In the genomic region with DNA sequence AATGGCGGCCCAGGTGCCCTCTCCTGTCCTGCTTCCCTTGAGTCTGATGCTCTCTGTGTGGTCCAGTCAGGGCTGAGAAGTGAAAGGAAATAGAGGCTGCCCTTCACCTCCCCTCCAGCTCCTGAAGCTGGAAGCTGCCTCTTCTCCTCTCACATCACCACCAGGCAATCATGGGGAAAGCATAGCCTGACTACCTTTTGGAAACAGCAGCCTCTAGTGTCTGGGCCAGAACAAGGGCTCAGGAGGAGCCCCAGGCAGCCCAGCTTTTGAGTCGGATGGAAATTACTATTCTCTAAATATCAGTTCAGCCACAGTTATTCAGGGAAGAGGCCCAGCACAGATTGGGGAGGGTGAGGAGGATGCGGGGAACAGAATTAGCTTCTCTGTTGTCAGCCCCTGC, we compare ENCODE assay signal across 26 cellular contexts. TPM values are rescaled to one million over a fixed set of nuclear protein-coding genes. Genes with fewer than 3 reads are reported as not detected.
DNase-seq lines count a peak whose midpoint lies in the region; ATAC-seq, FAIRE-seq and TF ChIP-seq lines count a peak whose summit lies in the region.
"Had no signal": no experiment of that assay in that cellular context is flagged by ENCODE, and none has a peak within 500 bp of the region (broad histone marks: within the 10 kb centered on the region; RNA-seq: fewer than 3 reads in every experiment).

No MANE protein-coding gene starts in this region.

- H3K27ac ChIP-seq in HepG2 (ENCODE audit: extremely low read length, insufficient read depth, low read length) (no peak overlapping the region), right lobe of liver (no peak overlapping the region), PC-3 (ENCODE audit: low read length) (no peak overlapping the region), endodermal cell (ENCODE audit: low read depth, low read length) (no peak overlapping the region), prostate gland (no peak overlapping the region), substantia nigra (ENCODE audit: low read depth, low read length, poor library complexity, severe bottlenecking) (no peak overlapping the region), sigmoid colon (no peak overlapping the region)
- H3K27ac ChIP-seq: colonic mucosa, hepatocyte, ovary, vagina had no signal

- H3K4me1 ChIP-seq in HepG2 (ENCODE audit: insufficient read depth, low read length) = no peaks in the 10 kb centered on the region
- no peaks in the 10 kb centered on the region for H3K4me1 ChIP-seq in right lobe of liver
- no peaks in the 10 kb centered on the region for H3K4me1 ChIP-seq in PC-3 (ENCODE audit: insufficient read depth, low read length)
- no peaks in the 10 kb centered on the region for H3K4me1 ChIP-seq in endodermal cell (ENCODE audit: control insufficient read depth, insufficient read depth, low read length)
- no peaks in the 10 kb centered on the region for H3K4me1 ChIP-seq in prostate gland (replicated peaks)
- H3K4me1 ChIP-seq in sigmoid colon = no peaks in the 10 kb centered on the region
- H3K4me1 ChIP-seq: colonic mucosa, vagina had no signal

- ATAC-seq in HepG2 (peak; percentile 63), right lobe of liver (no peak), PC-3 (peak; percentile 62)
- ATAC-seq: naive thymus-derived CD8-positive, alpha-beta T cell had no signal

- no peaks in the 10 kb centered on the region for H3K9me3 Mint-ChIP-seq in endodermal cell
- H3K9me3 Mint-ChIP-seq: CD4-positive, alpha-beta T cell had no signal

- H3K36me3 ChIP-seq in HepG2 (replicated peaks in 1 of 2; ENCODE audit: control insufficient read depth in 1 of 2, insufficient read depth in 2 of 2, low read length in 2 of 2) = no peaks in the 10 kb centered on the region
- H3K36me3 ChIP-seq in right lobe of liver = no peaks in the 10 kb centered on the region
- H3K36me3 ChIP-seq in PC-3 (ENCODE audit: low read depth, low read length) = no peaks in the 10 kb centered on the region
- no peaks in the 10 kb centered on the region for H3K36me3 ChIP-seq in endodermal cell (ENCODE audit: control insufficient read depth, insufficient read depth, low read length)
- no peaks in the 10 kb centered on the region for H3K36me3 ChIP-seq in prostate gland
- no peaks in the 10 kb centered on the region for H3K36me3 ChIP-seq in sigmoid colon
- H3K36me3 ChIP-seq: colonic mucosa, ovary, vagina had no signal

- no peaks in the 10 kb centered on the region for H4K20me1 ChIP-seq in HepG2 (ENCODE audit: insufficient read depth, low read length)
- no peaks in the 10 kb centered on the region for H4K20me1 ChIP-seq in PC-3 (ENCODE audit: low read length)

- no peak overlapping the region for H3K27ac Mint-ChIP-seq in endodermal cell
- H3K27ac Mint-ChIP-seq: activated B cell treated with CpG ODN at 0.5 μM for 24 hours; CD4-positive, alpha-beta T cell; T-helper 1 cell treated with Interleukin-12 subunit alpha and Interleukin-12 subunit beta and Interleukin-4 antibody, amounts not matched to agents 30 μg/mL and 1 μg/mL, for 36 hours had no signal

- H3K4me2 ChIP-seq in HepG2 (ENCODE audit: low read depth, low read length) (no peak overlapping the region), PC-3 (ENCODE audit: low read length) (no peak overlapping the region)
- H3K4me2 ChIP-seq: hepatocyte had no signal

- H3K4me3 Mint-ChIP-seq in endodermal cell = no peak overlapping the region
- H3K4me3 Mint-ChIP-seq: activated B cell treated with CpG ODN at 0.5 μM for 24 hours; brain; CD4-positive, alpha-beta T cell; naive thymus-derived CD8-positive, alpha-beta T cell; T-helper 1 cell treated with Interleukin-12 subunit alpha and Interleukin-12 subunit beta and Interleukin-4 antibody, amounts not matched to agents 30 μg/mL and 1 μg/mL, for 36 hours had no signal

- WGBS in HepG2 (ENCODE audit: low lambda C conversion rate) = 0% methylated on average over 1 of the region's 3 CpGs
- WGBS in right lobe of liver (ENCODE audit: insufficient coverage, low coverage, low lambda C conversion rate, missing lambda C conversion rate) = 50% methylated on average over 1 of the region's 3 CpGs
- 86% methylated on average over 2 to 3 of the region's 3 CpGs for WGBS in endodermal cell (ENCODE audit: insufficient coverage in 1 of 2, insufficient read length in 1 of 2), 2 experiments
- WGBS in prostate gland = 85% methylated on average over 3 of the region's 3 CpGs
- WGBS in sigmoid colon, 2 donors = 78 to 82% methylated on average over 3 of the region's 3 CpGs

- TF ChIP-seq RAD21 in HepG2 (CRISPR knock-in tag; IDR thresholded peaks at IDR 0.05) = no peak

- no peak overlapping the region for H3K9ac ChIP-seq in HepG2 (ENCODE audit: insufficient read depth, low read depth, low read length)
- H3K9ac ChIP-seq in PC-3 (ENCODE audit: low read length) = no peak overlapping the region
- H3K9ac ChIP-seq in endodermal cell (ENCODE audit: extremely low read depth, low read length, poor library complexity, severe bottlenecking) = no peak overlapping the region

- TF ChIP-seq EP300 in HepG2 (IDR thresholded peaks at IDR 0.05; ENCODE audit: low read depth in 2 of 2, low read length in 2 of 2) (no peak), HepG2 (CRISPR knock-in tag; IDR thresholded peaks at IDR 0.05; ENCODE audit: borderline replicate concordance) (no peak), sigmoid colon (IDR thresholded peaks at IDR 0.05) (no peak)

- no peak for TF ChIP-seq CTCF in HepG2 (CRISPR knock-in tag; IDR thresholded peaks at IDR 0.05)
- TF ChIP-seq CTCF in right lobe of liver (IDR thresholded peaks at IDR 0.05) = no peak
- TF ChIP-seq CTCF in PC-3 (conservative IDR thresholded peaks at IDR 0.05; ENCODE audit: low read depth, low read length) = peak; percentile 33; the same call in 1 of the 2 replicates
- peak; percentile 56 for TF ChIP-seq CTCF in endodermal cell (conservative IDR thresholded peaks at IDR 0.05)
- TF ChIP-seq CTCF in prostate gland (IDR thresholded peaks at IDR 0.05) = no peak
- TF ChIP-seq CTCF in sigmoid colon (IDR thresholded peaks at IDR 0.05) = no peak

- H3K79me2 ChIP-seq in HepG2 (ENCODE audit: insufficient read depth, low read length) = no peaks in the 10 kb centered on the region
- no peaks in the 10 kb centered on the region for H3K79me2 ChIP-seq in PC-3 (ENCODE audit: low read length)
- H3K79me2 ChIP-seq: hepatocyte had no signal

- BruUV-seq in HepG2 (replicated peaks; lab: Mats Ljungman, UMichigan) = no TSS peak
- BruUV-seq in PC-3 (replicated peaks; lab: Mats Ljungman, UMichigan) = no TSS peak

- no peaks in the 10 kb centered on the region for H3K9me3 ChIP-seq in HepG2 (ENCODE audit: low read length)
- H3K9me3 ChIP-seq in right lobe of liver = no peaks in the 10 kb centered on the region
- no peaks in the 10 kb centered on the region for H3K9me3 ChIP-seq in PC-3 (ENCODE audit: low read length)
- H3K9me3 ChIP-seq in endodermal cell (ENCODE audit: control insufficient read depth, low read length) = no peaks in the 10 kb centered on the region
- no peaks in the 10 kb centered on the region for H3K9me3 ChIP-seq in prostate gland
- no peaks in the 10 kb centered on the region for H3K9me3 ChIP-seq in sigmoid colon
- H3K9me3 ChIP-seq: colonic mucosa, ovary, vagina had no signal

- H3K36me3 Mint-ChIP-seq in endodermal cell (ENCODE audit: low read depth) = no peaks in the 10 kb centered on the region
- H3K36me3 Mint-ChIP-seq: brain had no signal

- CTCF ChIA-PET in HepG2 (lab: Yijun Ruan, JAX; ENCODE audit: low intra/inter-chr PET ratio, low total read pairs) = no interaction called here
- CTCF ChIA-PET in PC-3 (lab: Charles Lee) = interaction anchor here (0.7 kb wide), 1 partner anchor 30 kb away, joined by 6 read pairs; no protein-coding TSS in a partner anchor

- no peak overlapping the region for H3K4me3 ChIP-seq in HepG2 (replicated peaks in 1 of 3; ENCODE audit: insufficient read depth in 1 of 3, low read depth in 2 of 3, low read length in 3 of 3)
- no peak overlapping the region for H3K4me3 ChIP-seq in right lobe of liver
- no peak overlapping the region for H3K4me3 ChIP-seq in PC-3 (ENCODE audit: low read length)
- no peak overlapping the region for H3K4me3 ChIP-seq in endodermal cell (ENCODE audit: low read length)
- H3K4me3 ChIP-seq in prostate gland = no peak overlapping the region
- H3K4me3 ChIP-seq in sigmoid colon = no peak overlapping the region
- H3K4me3 ChIP-seq: colonic mucosa, hepatocyte, ovary, vagina had no signal

- peaks cover 6% of the 10 kb centered on the region for H3K4me1 Mint-ChIP-seq in endodermal cell
- H3K4me1 Mint-ChIP-seq: activated B cell treated with CpG ODN at 0.5 μM for 24 hours had no signal

- H2AFZ ChIP-seq in HepG2 (ENCODE audit: low read length) (no peak overlapping the region), PC-3 (ENCODE audit: low read length) (no peak overlapping the region)
- H2AFZ ChIP-seq: hepatocyte had no signal

- in situ Hi-C loops in HepG2 (cut with HindIII; ENCODE audit: extremely low pct_ligation_motif_present, low pct_unique_long_range_greater_than_20kb) = no loop called here

- no peak for FAIRE-seq in HepG2 (lab: Jason Lieb, UNC)
- FAIRE-seq: kidney had no signal

- intact Hi-C loops in HepG2 (cut with micrococcal nuclease; ENCODE audit: unreplicated experiment) = no loop called here
- intact Hi-C loops in right lobe of liver (cut with DNase I) = no loop called here
- intact Hi-C loops in PC-3 (cut with micrococcal nuclease) = no loop called here
- intact Hi-C loops in prostate gland (cut with DNase I) = no loop called here
- intact Hi-C loops in sigmoid colon (cut with DNase I) = no loop called here

- DNase-seq in HepG2 (ENCODE audit: low spot score) (no peak), right lobe of liver (no peak), PC-3 (peak; percentile 17), endodermal cell (peak; percentile 66), prostate gland (ENCODE audit: low spot score) (no peak), substantia nigra (lab: John Stamatoyannopoulos, UW) (no peak), sigmoid colon (no peak), inferior parietal cortex (ENCODE audit: extremely low spot score) (no peak)
- DNase-seq: activated B cell treated with CpG ODN at 0.5 μM for 24 hours; activated CD4-positive, alpha-beta T cell treated with anti-CD3 and anti-CD28 coated beads, Interleukin-2, amount 50 U/mL, for 48 hours; activated effector memory CD4-positive, alpha-beta T cell treated with Interleukin-2 at 50 U/mL for 16 hours; CD4-positive, alpha-beta T cell; colonic mucosa; GF-D8; KG1; kidney; NCI-H1048; NCI-H1930; NCI-H446 treated with DMSO at 0.1 percent for 48 hours; ovary; SIG-M5 had no signal

- peaks cover 25% of the 10 kb centered on the region for H3K27me3 Mint-ChIP-seq in endodermal cell (ENCODE audit: insufficient read depth)

- H3K9me2 ChIP-seq in PC-3 (replicated peaks; ENCODE audit: low read length) = no peaks in the 10 kb centered on the region

- POLR2A ChIA-PET in HepG2 (lab: Yijun Ruan, JAX) (no interaction called here), PC-3 (lab: Charles Lee; ENCODE audit: unreplicated experiment) (no interaction called here)

- no peak for TF ChIP-seq POLR2A in HepG2 (IDR thresholded peaks at IDR 0.05; ENCODE audit: insufficient read depth in 1 of 2, low read depth in 2 of 2, low read length in 2 of 2)
- no peak for TF ChIP-seq POLR2A in right lobe of liver (IDR thresholded peaks at IDR 0.05)
- TF ChIP-seq POLR2A in prostate gland (IDR thresholded peaks at IDR 0.05) = no peak
- no peak for TF ChIP-seq POLR2A in sigmoid colon (IDR thresholded peaks at IDR 0.05)

- H3K27me3 ChIP-seq in HepG2 (ENCODE audit: control insufficient read depth in 1 of 2, insufficient read depth in 2 of 2, low read length in 2 of 2) = peaks cover 0 to 21% of the 10 kb centered on the region in 2 experiments; a peak in 4 of 5 replicates
- H3K27me3 ChIP-seq in right lobe of liver = no peaks in the 10 kb centered on the region
- peaks cover 36% of the 10 kb centered on the region for H3K27me3 ChIP-seq in PC-3 (ENCODE audit: low read length)
- peaks cover 13% of the 10 kb centered on the region for H3K27me3 ChIP-seq in endodermal cell (ENCODE audit: control insufficient read depth, insufficient read depth, low read length, poor library complexity, severe bottlenecking)
- H3K27me3 ChIP-seq in prostate gland (replicated peaks; ENCODE audit: insufficient read depth) = no peaks in the 10 kb centered on the region
- peaks cover 0 to 25% (median 5%) of the 10 kb centered on the region in 3 donors for H3K27me3 ChIP-seq in sigmoid colon
- H3K27me3 ChIP-seq: ovary, vagina had no signal

- H3F3A ChIP-seq in PC-3 (ENCODE audit: low read length, unreplicated experiment) = no peaks in the 10 kb centered on the region

RNA-seq across cellular contexts. Expression of a gene that starts 43.3 kb away (rescaled TPM):
- total RNA-seq in HepG2 (2016; rRNA removed; fragmentation: Illumina TruSeq; extraction: Trizol) (11.0 and 12.4 TPM in 2 replicates), right lobe of liver (10 to 100 TPM in 3 of 6 experiments, 1 to 10 TPM in 3; 7.5 to 11.7 (median 10.6) TPM), PC-3 (2014; rRNA removed) (8.2 and 16.1 TPM in 2 replicates), endodermal cell (10 to 100 TPM; 18.7 to 20.1 TPM), prostate gland (10 to 100 TPM; 12.3 to 25.2 TPM), sigmoid colon (10 to 100 TPM; 13.3 to 21.3 (median 19.2) TPM)
- 1.1 and 1.3 TPM in 2 replicates for total RNA-seq in HepG2 (2016; cell fraction: cytosol; rRNA removed; fragmentation: Illumina TruSeq; extraction: Trizol; ENCODE audit: low read depth)
- total RNA-seq in HepG2 (2016; cell fraction: insoluble cytoplasmic fraction; rRNA removed; fragmentation: Illumina TruSeq; extraction: Trizol) = 10.0 and 11.0 TPM in 2 replicates
- 2.5 and 2.8 TPM in 2 replicates for total RNA-seq in HepG2 (2016; cell fraction: membrane; rRNA removed; fragmentation: Illumina TruSeq; extraction: Trizol)
- 18.2 and 18.6 TPM in 2 replicates for total RNA-seq in HepG2 (2016; cell fraction: nucleus; rRNA removed; fragmentation: Illumina TruSeq; extraction: Trizol)
- polyA plus RNA-seq in HepG2 (2011; rRNA removed) (4.5 and 5.4 TPM in 2 replicates), sigmoid colon (10 to 100 TPM; 10.8 to 13.2 (median 10.9) TPM)
- polyA plus RNA-seq in HepG2 (2011; cell fraction: cytosol; rRNA removed) = 2.7 and 3.4 TPM in 2 replicates
- 11.4 and 15.7 TPM in 2 replicates for polyA plus RNA-seq in HepG2 (2011; cell fraction: nucleus; rRNA removed)
- polyA plus RNA-seq in HepG2 (2012) = 10.8 and 13.5 TPM in 2 replicates
- 1.2 and 1.6 TPM in 2 replicates for polyA plus RNA-seq in HepG2 (2016; cell fraction: cytosol; fragmentation: Illumina TruSeq; extraction: Trizol; ENCODE audit: low read depth)
- polyA plus RNA-seq in HepG2 (2016; cell fraction: insoluble cytoplasmic fraction; fragmentation: Illumina TruSeq; extraction: Trizol; ENCODE audit: low read depth) = 15.5 and 17.8 TPM in 2 replicates
- polyA plus RNA-seq in HepG2 (2016; cell fraction: membrane; fragmentation: Illumina TruSeq; extraction: Trizol; ENCODE audit: low read depth) = 2.6 and 3.0 TPM in 2 replicates
- 21.4 and 21.8 TPM in 2 replicates for polyA plus RNA-seq in HepG2 (2016; cell fraction: nucleus; fragmentation: Illumina TruSeq; extraction: Trizol; ENCODE audit: insufficient read depth, low read depth)
- polyA minus RNA-seq in HepG2 (2011; rRNA and poly(A)+ RNA removed; ENCODE audit: low replicate concordance) = 4.1 and 5.1 TPM in 2 replicates
- polyA minus RNA-seq in HepG2 (2011; cell fraction: cytosol; rRNA and poly(A)+ RNA removed) = 3.6 and 4.7 TPM in 2 replicates
- 20.6 and 21.2 TPM in 2 replicates for polyA minus RNA-seq in HepG2 (2011; cell fraction: nucleus; rRNA and poly(A)+ RNA removed)
- polyA plus RNA-seq in endodermal cell (2013, experiment 1 of 2) = 20.8 TPM
- 16.6 TPM for polyA plus RNA-seq in endodermal cell (2013, experiment 2 of 2)

Comparison
In these comparisons a context has a peak if more than half of its experiments do, and no peak if none do; other contexts are left out.
1. ATAC-seq: peak in HepG2 (single experiment) and PC-3 (single experiment); none in right lobe of liver (0 of 4).
2. DNase-seq: peak in PC-3 (single experiment) and endodermal cell (single experiment); none in HepG2 (single experiment), right lobe of liver (0 of 3), prostate gland (single experiment), substantia nigra (0 of 49), sigmoid colon (single experiment) and inferior parietal cortex (single experiment).
3. CTCF ChIP-seq: peak in PC-3 (single experiment) and endodermal cell (single experiment); none in HepG2 (single experiment), right lobe of liver (0 of 4), prostate gland (0 of 4) and sigmoid colon (0 of 4).